In genomic region chr7:22195402-22195801, GRCh38 we compare ENCODE assay signal across 1 cellular context.
TF ChIP-seq lines count a peak whose summit lies in the region.

No MANE protein-coding gene starts in this region.

TF ChIP-seq in GM12878, 131 proteins besides CTCF, POLR2A, EP300 and RAD21 (continued from another document):
- TF ChIP-seq MTA2 (IDR thresholded peaks at IDR 0.05; ENCODE audit: low read depth) (peak; percentile 98), BMI1 (IDR thresholded peaks at IDR 0.05; ENCODE audit: borderline replicate concordance) (peak; percentile 41; the same call in 1 of the 2 replicates)
TF ChIP-seq in GM12878: peak in this region for 13.
